Comparison of ENCODE assay signal across 24 cellular contexts in genomic region chr16:53680756-53681155, GRCh38.
"Had no signal": no experiment of that assay in that cellular context is flagged by ENCODE, and none has a peak within 500 bp of the region (broad histone marks: within the 10 kb centered on the region; RNA-seq: fewer than 3 reads in every experiment).

No MANE protein-coding gene starts in this region.

- H3K9me3 ChIP-seq: colonic mucosa, esophagus muscularis mucosa, stomach, thyroid gland had no signal

- H3K27me3 Mint-ChIP-seq: dendritic cell treated with granulocyte-macrophage colony-stimulating factor and Interleukin-4, amounts not matched to agents 40 ng/mL and 50 ng/mL, for 4 days; naive thymus-derived CD4-positive, alpha-beta T cell; progenitor cell of endocrine pancreas; type B pancreatic cell had no signal

- H3K4me1 Mint-ChIP-seq: naive thymus-derived CD4-positive, alpha-beta T cell; neural progenitor cell; stimulated activated effector memory CD8-positive, alpha-beta T cell treated with anti-CD3 and anti-CD28 coated beads, Interleukin-12 subunit alpha, Interleukin-12 subunit beta, amount 100 ng/mL, for 72 hours had no signal

- H3K36me3 Mint-ChIP-seq: stimulated activated effector memory CD8-positive, alpha-beta T cell treated with anti-CD3 and anti-CD28 coated beads, Interleukin-12 subunit alpha, Interleukin-12 subunit beta, amount 100 ng/mL, for 72 hours had no signal

- H3K9me3 Mint-ChIP-seq: dendritic cell treated with granulocyte-macrophage colony-stimulating factor and Interleukin-4, amounts not matched to agents 40 ng/mL and 50 ng/mL, for 4 days; stimulated activated effector memory CD8-positive, alpha-beta T cell treated with anti-CD3 and anti-CD28 coated beads, Interleukin-12 subunit alpha, Interleukin-12 subunit beta, amount 100 ng/mL, for 72 hours; type B pancreatic cell had no signal

- H3K4me3 Mint-ChIP-seq: dendritic cell treated with granulocyte-macrophage colony-stimulating factor and Interleukin-4, amounts not matched to agents 40 ng/mL and 50 ng/mL, for 4 days; naive thymus-derived CD4-positive, alpha-beta T cell; nephron; neural progenitor cell; stimulated activated effector memory CD8-positive, alpha-beta T cell treated with anti-CD3 and anti-CD28 coated beads, Interleukin-12 subunit alpha, Interleukin-12 subunit beta, amount 100 ng/mL, for 72 hours; type B pancreatic cell had no signal

- H2AFZ ChIP-seq: neural progenitor cell, parathyroid adenoma had no signal

- ATAC-seq: left lobe of liver; naive thymus-derived CD4-positive, alpha-beta T cell; sciatic nerve; stimulated activated effector memory CD8-positive, alpha-beta T cell treated with anti-CD3 and anti-CD28 coated beads, Interleukin-12 subunit alpha, Interleukin-12 subunit beta, amount 100 ng/mL, for 72 hours had no signal

- FAIRE-seq: endothelial cell of umbilical vein, frontal cortex, kidney had no signal

- DNase-seq: colonic mucosa; effector CD8-positive, alpha-beta T cell; head of caudate nucleus; kidney; mesenchymal stem cell; midbrain; naive thymus-derived CD4-positive, alpha-beta T cell; stimulated activated CD4-positive, alpha-beta T cell treated with anti-CD3 and anti-CD28 coated beads, Interleukin-2, amount 100 ng/mL, for 24 hours; stimulated activated CD4-positive, alpha-beta T cell treated with anti-CD3 and anti-CD28 coated beads, Interleukin-4, amount 100 ng/mL, for 24 hours; stimulated activated naive CD4-positive, alpha-beta T cell treated with Interleukin-2 at 50 U/mL for 16 hours; stomach; thyroid gland had no signal

- H3K27me3 ChIP-seq: colonic mucosa, esophagus muscularis mucosa, neural progenitor cell, stomach, thyroid gland had no signal

- H3K27ac ChIP-seq: colonic mucosa, esophagus muscularis mucosa, neural progenitor cell, parathyroid adenoma, stomach, thyroid gland had no signal

- H3K4me2 ChIP-seq: neural progenitor cell had no signal

- H3K4me3 ChIP-seq: colonic mucosa, esophagus muscularis mucosa, neural progenitor cell, stomach, thyroid gland had no signal

- H3K27ac Mint-ChIP-seq: dendritic cell treated with granulocyte-macrophage colony-stimulating factor and Interleukin-4, amounts not matched to agents 40 ng/mL and 50 ng/mL, for 4 days; naive thymus-derived CD4-positive, alpha-beta T cell; nephron; neural progenitor cell; progenitor cell of endocrine pancreas; stimulated activated effector memory CD8-positive, alpha-beta T cell treated with anti-CD3 and anti-CD28 coated beads, Interleukin-12 subunit alpha, Interleukin-12 subunit beta, amount 100 ng/mL, for 72 hours; type B pancreatic cell had no signal

- H3K9ac ChIP-seq: neural progenitor cell, parathyroid adenoma had no signal

- H3K36me3 ChIP-seq: colonic mucosa had no signal

- H3K4me1 ChIP-seq: colonic mucosa, esophagus muscularis mucosa, neural progenitor cell, parathyroid adenoma, stomach, thyroid gland had no signal

- H3K79me2 ChIP-seq: parathyroid adenoma had no signal
